8 cellular contexts compared by ENCODE assay signal in genomic region chr3:48989796-48990635, GRCh38. TPM values are rescaled to one million over a fixed set of nuclear protein-coding genes. Genes with fewer than 3 reads are reported as not detected.
DNase-seq lines count a peak whose midpoint lies in the region; ATAC-seq, FAIRE-seq and TF ChIP-seq lines count a peak whose summit lies in the region.

TSS of gene P4HTM (plus strand) at chr3:48990241. CDS start at chr3:48990257, 16 bp downstream.

- peak within 1 kb of the TSS; percentile 86 for H2AFZ ChIP-seq in DND-41 (ENCODE audit: low read depth, low read length)

- intact Hi-C loops in left ventricle myocardium superior (cut with micrococcal nuclease) = no loop called here

- peaks cover 19% of the 10 kb centered on the region for H3K79me2 ChIP-seq in DND-41 (ENCODE audit: insufficient read depth, low read length)

- H3K9me3 ChIP-seq in DND-41 (ENCODE audit: insufficient read depth, low read length, severe bottlenecking) = no peaks in the 10 kb centered on the region

- peaks cover 1% of the 10 kb centered on the region for H3K36me3 ChIP-seq in DND-41 (ENCODE audit: insufficient read depth, low read length)

- peak within 1 kb of the TSS; percentile 43 to 62; a peak in 3 of 4 replicates for H3K4me3 ChIP-seq in DND-41 (ENCODE audit: low read depth in 1 of 2, low read length in 2 of 2)

- H3K9ac ChIP-seq in DND-41 (ENCODE audit: low read depth, low read length) = peak within 1 kb of the TSS; percentile 74

- peaks cover 35% of the 10 kb centered on the region for H3K4me1 ChIP-seq in DND-41 (ENCODE audit: insufficient read depth, low read length)

- peak; percentile 89 for ATAC-seq in DND-41 (ENCODE audit: insufficient read depth, low read depth)
- ATAC-seq in GM21619 (IDR thresholded peaks at IDR 0.05; ENCODE audit: unreplicated experiment) = peak; percentile 53
- ATAC-seq in left ventricle myocardium superior = peak; percentile 86

- no peaks in the 10 kb centered on the region for H4K20me1 ChIP-seq in DND-41 (ENCODE audit: insufficient read depth, low read length)

- DNase-seq in DND-41 (peak; percentile 86), LoVo (ENCODE audit: low spot score) (peak; percentile 90), T-helper 2 cell (peak; percentile 37 to 81 (median 65)), left ventricle myocardium superior (peak; percentile 90), putamen (ENCODE audit: low spot score) (peak; percentile 92), urothelium cell line (ENCODE audit: low spot score) (peak; percentile 91)

- TF ChIP-seq CTCF in DND-41 (IDR thresholded peaks at IDR 0.05; ENCODE audit: borderline replicate concordance, extremely low read depth, low read length, poor library complexity, severe bottlenecking) = peak; percentile 61

- H3K4me2 ChIP-seq in DND-41 (ENCODE audit: insufficient read depth, low read length) = peak within 1 kb of the TSS; percentile 86

- FAIRE-seq in urothelium cell line (lab: Jason Lieb, UNC) = peak; percentile 83

- H3K27me3 ChIP-seq in DND-41 (ENCODE audit: insufficient read depth, low read length, poor library complexity) = no peaks in the 10 kb centered on the region

- H3K27ac ChIP-seq in DND-41 (ENCODE audit: low read length) = peak within 1 kb of the TSS; percentile 72
- H3K27ac ChIP-seq in angular gyrus (ENCODE audit: low read depth, low read length) = peak within 1 kb of the TSS; percentile 97

RNA-seq across cellular contexts. Expression of gene P4HTM, which starts in this region (rescaled TPM):
- total RNA-seq in left ventricle myocardium superior = 27.6 TPM

Comparison
In these comparisons a context has a peak if more than half of its experiments do, and no peak if none do; other contexts are left out.
1. Peak in every context shown above with its lines: DNase-seq, ATAC-seq, H3K4me3 ChIP-seq and H3K27ac ChIP-seq.